In the genomic region with DNA sequence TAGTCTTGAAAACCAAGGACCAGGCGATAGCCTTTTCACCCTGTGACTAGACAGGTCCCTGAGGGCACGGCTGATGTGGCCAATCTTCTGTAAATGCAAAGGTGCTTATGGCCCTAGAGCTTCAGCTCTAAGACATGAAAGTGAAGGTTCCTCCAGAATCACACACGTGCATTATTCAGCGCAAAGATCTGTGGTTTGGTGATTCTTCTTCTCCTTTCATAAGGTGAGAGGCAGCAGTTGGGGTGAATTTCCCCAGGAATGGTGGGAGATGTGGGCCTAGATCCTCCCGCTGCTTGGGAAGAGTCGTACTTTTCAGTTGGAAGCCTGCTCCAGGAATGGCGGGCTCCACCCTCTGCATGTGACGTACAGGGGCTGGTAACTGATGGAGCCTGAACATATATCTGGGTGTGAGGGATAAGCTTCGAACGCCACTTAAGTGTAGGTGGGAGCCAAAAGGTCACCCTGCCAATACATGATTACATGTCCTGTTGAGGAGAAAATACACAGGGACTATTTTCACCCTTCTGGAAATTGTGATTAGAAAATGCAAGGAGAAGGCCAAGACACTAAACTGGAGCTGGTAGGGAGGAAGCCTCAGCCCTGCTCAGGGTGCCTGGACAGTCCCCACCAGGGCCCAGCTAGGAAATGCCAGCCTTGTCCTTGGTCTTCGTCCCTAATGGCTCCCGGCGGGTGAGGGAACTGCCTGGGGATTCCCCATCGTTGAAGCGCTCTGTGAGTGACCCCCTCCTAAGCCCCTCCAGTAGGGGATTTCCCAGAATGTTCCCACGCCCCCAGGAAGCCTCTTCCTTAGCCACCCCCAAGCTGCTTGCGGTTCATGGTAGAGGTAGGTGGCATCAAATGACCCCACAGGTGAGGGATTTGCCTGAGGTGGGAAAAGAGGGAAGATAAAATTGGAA, we compare ENCODE assay signal across 8 cellular contexts. TPM values are rescaled to one million over a fixed set of nuclear protein-coding genes. Genes with fewer than 3 reads are reported as not detected.
DNase-seq lines count a peak whose midpoint lies in the region; ATAC-seq and TF ChIP-seq lines count a peak whose summit lies in the region.

No MANE protein-coding gene starts in this region.

- CTCF ChIA-PET in HEK293T (lab: Yijun Ruan, JAX), result no interaction called here

- peak overlapping the region in 5 of 6 donors; percentile 28 to 95 (median 85) for H3K27ac Mint-ChIP-seq in naive B cell

- H3K4me3 Mint-ChIP-seq in naive B cell, result peak overlapping the region in 4 of 8 donors; percentile 29 to 72 (median 41)

- no peaks in the 10 kb centered on the region for H3K27me3 Mint-ChIP-seq in naive B cell

- H3K4me3 ChIP-seq in suprapubic skin, result no peak overlapping the region
- H3K4me3 ChIP-seq in dorsolateral prefrontal cortex, result no peak overlapping the region

- TF ChIP-seq CTCF in suprapubic skin (IDR thresholded peaks at IDR 0.05), result no peak
- no peak for TF ChIP-seq CTCF in dorsolateral prefrontal cortex (IDR thresholded peaks at IDR 0.05 in 54 of 56, conservative IDR thresholded peaks at IDR 0.05 in 2 of 56; ENCODE audit: low read depth in 1 of 56, partially characterized antibody in 56 of 56)

- H3K4me1 Mint-ChIP-seq in naive B cell, result peaks cover 21 to 49% (median 32%) of the 10 kb centered on the region in 3 donors

- no peak for TF ChIP-seq EP300 in suprapubic skin (IDR thresholded peaks at IDR 0.05)

- ATAC-seq in GM18519 (IDR thresholded peaks at IDR 0.05; ENCODE audit: low FRiP score, unreplicated experiment), result peak; percentile 41
- ATAC-seq in HG02588 (IDR thresholded peaks at IDR 0.05; ENCODE audit: unreplicated experiment), result peak; percentile 39
- peak; percentile 36 to 61 for ATAC-seq in naive B cell (ENCODE audit: low read depth in 2 of 2)

- no peak for TF ChIP-seq POLR2A in suprapubic skin (IDR thresholded peaks at IDR 0.05)

- H3K4me1 ChIP-seq in suprapubic skin, result peaks cover 32% of the 10 kb centered on the region

- intact Hi-C loops in dorsolateral prefrontal cortex (cut with DNase I), result no loop called here

- WGBS in suprapubic skin, result 83% methylated on average over 13 of the region's 17 CpGs

- no peaks in the 10 kb centered on the region for H3K9me3 ChIP-seq in suprapubic skin

- no peaks in the 10 kb centered on the region for H3K36me3 ChIP-seq in suprapubic skin

- DNase-seq in T-helper 22 cell (ENCODE audit: low read depth), result peak; percentile 60
- no peak for DNase-seq in naive B cell
- DNase-seq in cortex of kidney (lab: John Stamatoyannopoulos, UW), result no peak
- no peak for DNase-seq in suprapubic skin (ENCODE audit: low spot score in 2 of 2)
- no peak for DNase-seq in HEK293T (ENCODE audit: extremely low spot score)
- no peak for DNase-seq in dorsolateral prefrontal cortex

- H3K27ac ChIP-seq in suprapubic skin (no peak overlapping the region), dorsolateral prefrontal cortex (no peak overlapping the region)

- H3K27me3 ChIP-seq in suprapubic skin, result no peaks in the 10 kb centered on the region
- H3K27me3 ChIP-seq in dorsolateral prefrontal cortex, result no peaks in the 10 kb centered on the region

- POLR2A ChIA-PET in HEK293T (lab: Yijun Ruan, JAX), result no interaction called here

- H3K9me3 Mint-ChIP-seq in naive B cell, result no peaks in the 10 kb centered on the region

- peaks cover 0 to 7% of the 10 kb centered on the region in 2 donors for H3K36me3 Mint-ChIP-seq in naive B cell

TF ChIP-seq in HEK293T, 16 proteins besides CTCF, POLR2A, EP300 and RAD21:
- TF ChIP-seq ELF4 (IDR thresholded peaks at IDR 0.05) (no peak), FOXA1 (IDR thresholded peaks at IDR 0.05) (no peak), FOXK2 (IDR thresholded peaks at IDR 0.05) (no peak), ZNF384 (IDR thresholded peaks at IDR 0.05) (no peak), LEF1 (IDR thresholded peaks at IDR 0.05; ENCODE audit: borderline replicate concordance) (no peak), CTBP1 (IDR thresholded peaks at IDR 0.05; ENCODE audit: borderline replicate concordance) (no peak), NFRKB (IDR thresholded peaks at IDR 0.05) (no peak), TARDBP (IDR thresholded peaks at IDR 0.05) (no peak), HDGF (IDR thresholded peaks at IDR 0.05; ENCODE audit: borderline replicate concordance) (no peak), ARNT (IDR thresholded peaks at IDR 0.05) (no peak)
- TF ChIP-seq, protein P1, sequence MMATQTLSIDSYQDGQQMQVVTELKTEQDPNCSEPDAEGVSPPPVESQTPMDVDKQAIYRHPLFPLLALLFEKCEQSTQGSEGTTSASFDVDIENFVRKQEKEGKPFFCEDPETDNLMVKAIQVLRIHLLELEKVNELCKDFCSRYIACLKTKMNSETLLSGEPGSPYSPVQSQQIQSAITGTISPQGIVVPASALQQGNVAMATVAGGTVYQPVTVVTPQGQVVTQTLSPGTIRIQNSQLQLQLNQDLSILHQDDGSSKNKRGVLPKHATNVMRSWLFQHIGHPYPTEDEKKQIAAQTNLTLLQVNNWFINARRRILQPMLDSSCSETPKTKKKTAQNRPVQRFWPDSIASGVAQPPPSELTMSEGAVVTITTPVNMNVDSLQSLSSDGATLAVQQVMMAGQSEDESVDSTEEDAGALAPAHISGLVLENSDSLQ (IDR thresholded peaks at IDR 0.05), result no peak

RNA-seq across cellular contexts. Expression of a gene that starts 17.6 kb away (rescaled TPM):
- 10 to 100 TPM in 2 of 6 donors, 1 to 10 TPM in 4; 2.6 to 12.9 (median 6.5) TPM for polyA plus RNA-seq in naive B cell (ENCODE audit: low read depth in 6 of 6)
- total RNA-seq in suprapubic skin (1 to 10 TPM in 3 of 4 donors, not detected in 1; 1.1 to 4.2 (median 1.1) TPM), dorsolateral prefrontal cortex (1 to 10 TPM in 25 of 120 experiments, under 1 TPM in 19, not detected in 76; 0.47 to 3.4 (median 1.2) TPM)

RNA-seq across cellular contexts. Expression of a gene that starts 38.6 kb away (rescaled TPM):
- under 1 TPM in 4 of 6 donors, not detected in 2; 0.22 to 0.69 (median 0.49) TPM for polyA plus RNA-seq in naive B cell (ENCODE audit: low read depth in 6 of 6)
- 10 to 100 TPM in 3 of 4 donors, 1 to 10 TPM in 1; 9.0 to 23.4 (median 17.4) TPM for total RNA-seq in suprapubic skin
- 10 to 100 TPM in 39 of 120 experiments, 1 to 10 TPM in 78, under 1 TPM in 3; 0.72 to 33.0 (median 7.0) TPM for total RNA-seq in dorsolateral prefrontal cortex
